Comparison of ENCODE assay signal across 1 cellular context in genomic region chr9:89318123-89319014, GRCh38.
TF ChIP-seq lines count a peak whose summit lies in the region.

A gene with protein sequence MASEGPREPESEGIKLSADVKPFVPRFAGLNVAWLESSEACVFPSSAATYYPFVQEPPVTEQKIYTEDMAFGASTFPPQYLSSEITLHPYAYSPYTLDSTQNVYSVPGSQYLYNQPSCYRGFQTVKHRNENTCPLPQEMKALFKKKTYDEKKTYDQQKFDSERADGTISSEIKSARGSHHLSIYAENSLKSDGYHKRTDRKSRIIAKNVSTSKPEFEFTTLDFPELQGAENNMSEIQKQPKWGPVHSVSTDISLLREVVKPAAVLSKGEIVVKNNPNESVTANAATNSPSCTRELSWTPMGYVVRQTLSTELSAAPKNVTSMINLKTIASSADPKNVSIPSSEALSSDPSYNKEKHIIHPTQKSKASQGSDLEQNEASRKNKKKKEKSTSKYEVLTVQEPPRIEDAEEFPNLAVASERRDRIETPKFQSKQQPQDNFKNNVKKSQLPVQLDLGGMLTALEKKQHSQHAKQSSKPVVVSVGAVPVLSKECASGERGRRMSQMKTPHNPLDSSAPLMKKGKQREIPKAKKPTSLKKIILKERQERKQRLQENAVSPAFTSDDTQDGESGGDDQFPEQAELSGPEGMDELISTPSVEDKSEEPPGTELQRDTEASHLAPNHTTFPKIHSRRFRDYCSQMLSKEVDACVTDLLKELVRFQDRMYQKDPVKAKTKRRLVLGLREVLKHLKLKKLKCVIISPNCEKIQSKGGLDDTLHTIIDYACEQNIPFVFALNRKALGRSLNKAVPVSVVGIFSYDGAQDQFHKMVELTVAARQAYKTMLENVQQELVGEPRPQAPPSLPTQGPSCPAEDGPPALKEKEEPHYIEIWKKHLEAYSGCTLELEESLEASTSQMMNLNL (plus strand): TSS chr9:89318500. CDS start chr9:89318577, 77 bp downstream.

TF ChIP-seq in HepG2, 621 proteins besides CTCF, POLR2A, EP300 and RAD21 (continued from another document and continues in another):
- TF ChIP-seq ZNF280D (CRISPR knock-in tag; IDR thresholded peaks at IDR 0.05) (peak; percentile 88; the same call in 1 of the 2 replicates), ZNF891 (CRISPR knock-in tag; IDR thresholded peaks at IDR 0.05) (peak; percentile 95), ZNF460 (CRISPR knock-in tag; IDR thresholded peaks at IDR 0.05; ENCODE audit: borderline replicate concordance) (no peak; the same call in 1 of the 2 replicates), ZNF468 (CRISPR knock-in tag; IDR thresholded peaks at IDR 0.05) (peak; percentile 79; the same call in 1 of the 2 replicates), ZNF263 (CRISPR knock-in tag; IDR thresholded peaks at IDR 0.05) (0 out of 2 replicates have a peak, but pooled peaks have one; percentile 36), KLF13 (CRISPR knock-in tag; IDR thresholded peaks at IDR 0.05) (0 out of 2 replicates have a peak, but pooled peaks have one; percentile 53), ZNF124 (CRISPR knock-in tag; IDR thresholded peaks at IDR 0.05) (peak; percentile 74), CREM (IDR thresholded peaks at IDR 0.05) (peak; percentile 97), CREM (CRISPR knock-in tag; IDR thresholded peaks at IDR 0.05) (peak; percentile 95), POLR2AphosphoS5 (IDR thresholded peaks at IDR 0.05; ENCODE audit: low read depth, low read length) (peak; percentile 62; the same call in 1 of the 2 replicates), TOPORS (CRISPR knock-in tag; IDR thresholded peaks at IDR 0.05) (peak; percentile 86; the same call in 1 of the 2 replicates), ZNF205 (CRISPR knock-in tag; IDR thresholded peaks at IDR 0.05) (no peak; the same call in 1 of the 2 replicates), ZNF781 (CRISPR knock-in tag; IDR thresholded peaks at IDR 0.05; ENCODE audit: borderline replicate concordance, not compliant biosample characterization) (peak; percentile 78), ZNF225 (CRISPR knock-in tag; IDR thresholded peaks at IDR 0.05) (peak; percentile 40; the same call in 1 of the 2 replicates), MYC (CRISPR knock-in tag; IDR thresholded peaks at IDR 0.05; ENCODE audit: borderline replicate concordance) (peak; percentile 100), ZNF615 (CRISPR knock-in tag; IDR thresholded peaks at IDR 0.05; ENCODE audit: borderline replicate concordance) (peak; percentile 86; the same call in 1 of the 2 replicates), SYNCRIP (IDR thresholded peaks at IDR 0.05; ENCODE audit: insufficient read depth, low read depth, low read length) (no peak), PAF1 (CRISPR knock-in tag; IDR thresholded peaks at IDR 0.05) (no peak), CENPT (CRISPR knock-in tag; IDR thresholded peaks at IDR 0.05; ENCODE audit: low read depth) (0 out of 2 replicates have a peak, but pooled peaks have one; percentile 38), RBAK (CRISPR knock-in tag; IDR thresholded peaks at IDR 0.05) (no peak), JUNB (CRISPR knock-in tag; IDR thresholded peaks at IDR 0.05; ENCODE audit: borderline replicate concordance) (peak; percentile 53; the same call in 1 of the 2 replicates), ARID2 (CRISPR knock-in tag; IDR thresholded peaks at IDR 0.05; ENCODE audit: borderline replicate concordance) (peak; percentile 35; the same call in 1 of the 2 replicates), BCLAF1 (IDR thresholded peaks at IDR 0.05) (no peak), AFF4 (CRISPR knock-in tag; IDR thresholded peaks at IDR 0.05) (no peak), ZNF234 (CRISPR knock-in tag; conservative IDR thresholded peaks at IDR 0.05) (no peak; the same call in 1 of the 2 replicates), PRDM15 (CRISPR knock-in tag; IDR thresholded peaks at IDR 0.05) (peak; percentile 58; the same call in 1 of the 2 replicates), PTBP1 (IDR thresholded peaks at IDR 0.05; ENCODE audit: low read depth, low read length, poor library complexity, severe bottlenecking) (no peak), RCOR2 (CRISPR knock-in tag; IDR thresholded peaks at IDR 0.05) (no peak), HNRNPLL (IDR thresholded peaks at IDR 0.05; ENCODE audit: low read depth, low read length, poor library complexity, severe bottlenecking) (peak; percentile 77)
- TF ChIP-seq, protein P1, sequence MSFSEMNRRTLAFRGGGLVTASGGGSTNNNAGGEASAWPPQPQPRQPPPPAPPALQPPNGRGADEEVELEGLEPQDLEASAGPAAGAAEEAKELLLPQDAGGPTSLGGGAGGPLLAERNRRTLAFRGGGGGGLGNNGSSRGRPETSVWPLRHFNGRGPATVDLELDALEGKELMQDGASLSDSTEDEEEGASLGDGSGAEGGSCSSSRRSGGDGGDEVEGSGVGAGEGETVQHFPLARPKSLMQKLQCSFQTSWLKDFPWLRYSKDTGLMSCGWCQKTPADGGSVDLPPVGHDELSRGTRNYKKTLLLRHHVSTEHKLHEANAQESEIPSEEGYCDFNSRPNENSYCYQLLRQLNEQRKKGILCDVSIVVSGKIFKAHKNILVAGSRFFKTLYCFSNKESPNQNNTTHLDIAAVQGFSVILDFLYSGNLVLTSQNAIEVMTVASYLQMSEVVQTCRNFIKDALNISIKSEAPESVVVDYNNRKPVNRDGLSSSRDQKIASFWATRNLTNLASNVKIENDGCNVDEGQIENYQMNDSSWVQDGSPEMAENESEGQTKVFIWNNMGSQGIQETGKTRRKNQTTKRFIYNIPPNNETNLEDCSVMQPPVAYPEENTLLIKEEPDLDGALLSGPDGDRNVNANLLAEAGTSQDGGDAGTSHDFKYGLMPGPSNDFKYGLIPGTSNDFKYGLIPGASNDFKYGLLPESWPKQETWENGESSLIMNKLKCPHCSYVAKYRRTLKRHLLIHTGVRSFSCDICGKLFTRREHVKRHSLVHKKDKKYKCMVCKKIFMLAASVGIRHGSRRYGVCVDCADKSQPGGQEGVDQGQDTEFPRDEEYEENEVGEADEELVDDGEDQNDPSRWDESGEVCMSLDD (CRISPR knock-in tag; IDR thresholded peaks at IDR 0.05; ENCODE audit: borderline replicate concordance) = peak; percentile 98
- TF ChIP-seq, protein P2, sequence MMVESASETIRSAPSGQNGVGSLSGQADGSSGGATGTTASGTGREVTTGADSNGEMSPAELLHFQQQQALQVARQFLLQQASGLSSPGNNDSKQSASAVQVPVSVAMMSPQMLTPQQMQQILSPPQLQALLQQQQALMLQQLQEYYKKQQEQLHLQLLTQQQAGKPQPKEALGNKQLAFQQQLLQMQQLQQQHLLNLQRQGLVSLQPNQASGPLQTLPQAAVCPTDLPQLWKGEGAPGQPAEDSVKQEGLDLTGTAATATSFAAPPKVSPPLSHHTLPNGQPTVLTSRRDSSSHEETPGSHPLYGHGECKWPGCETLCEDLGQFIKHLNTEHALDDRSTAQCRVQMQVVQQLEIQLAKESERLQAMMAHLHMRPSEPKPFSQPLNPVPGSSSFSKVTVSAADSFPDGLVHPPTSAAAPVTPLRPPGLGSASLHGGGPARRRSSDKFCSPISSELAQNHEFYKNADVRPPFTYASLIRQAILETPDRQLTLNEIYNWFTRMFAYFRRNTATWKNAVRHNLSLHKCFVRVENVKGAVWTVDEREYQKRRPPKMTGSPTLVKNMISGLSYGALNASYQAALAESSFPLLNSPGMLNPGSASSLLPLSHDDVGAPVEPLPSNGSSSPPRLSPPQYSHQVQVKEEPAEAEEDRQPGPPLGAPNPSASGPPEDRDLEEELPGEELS (CRISPR knock-in tag; IDR thresholded peaks at IDR 0.05) = peak; percentile 44
- TF ChIP-seq, protein P3, sequence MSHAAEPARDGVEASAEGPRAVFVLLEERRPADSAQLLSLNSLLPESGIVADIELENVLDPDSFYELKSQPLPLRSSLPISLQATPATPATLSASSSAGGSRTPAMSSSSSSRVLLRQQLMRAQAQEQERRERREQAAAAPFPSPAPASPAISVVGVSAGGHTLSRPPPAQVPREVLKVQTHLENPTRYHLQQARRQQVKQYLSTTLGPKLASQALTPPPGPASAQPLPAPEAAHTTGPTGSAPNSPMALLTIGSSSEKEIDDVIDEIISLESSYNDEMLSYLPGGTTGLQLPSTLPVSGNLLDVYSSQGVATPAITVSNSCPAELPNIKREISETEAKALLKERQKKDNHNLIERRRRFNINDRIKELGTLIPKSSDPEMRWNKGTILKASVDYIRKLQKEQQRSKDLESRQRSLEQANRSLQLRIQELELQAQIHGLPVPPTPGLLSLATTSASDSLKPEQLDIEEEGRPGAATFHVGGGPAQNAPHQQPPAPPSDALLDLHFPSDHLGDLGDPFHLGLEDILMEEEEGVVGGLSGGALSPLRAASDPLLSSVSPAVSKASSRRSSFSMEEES (CRISPR knock-in tag; IDR thresholded peaks at IDR 0.05) = peak; percentile 49
